ENCODE assay signal across 16 cellular contexts in the genomic region with DNA sequence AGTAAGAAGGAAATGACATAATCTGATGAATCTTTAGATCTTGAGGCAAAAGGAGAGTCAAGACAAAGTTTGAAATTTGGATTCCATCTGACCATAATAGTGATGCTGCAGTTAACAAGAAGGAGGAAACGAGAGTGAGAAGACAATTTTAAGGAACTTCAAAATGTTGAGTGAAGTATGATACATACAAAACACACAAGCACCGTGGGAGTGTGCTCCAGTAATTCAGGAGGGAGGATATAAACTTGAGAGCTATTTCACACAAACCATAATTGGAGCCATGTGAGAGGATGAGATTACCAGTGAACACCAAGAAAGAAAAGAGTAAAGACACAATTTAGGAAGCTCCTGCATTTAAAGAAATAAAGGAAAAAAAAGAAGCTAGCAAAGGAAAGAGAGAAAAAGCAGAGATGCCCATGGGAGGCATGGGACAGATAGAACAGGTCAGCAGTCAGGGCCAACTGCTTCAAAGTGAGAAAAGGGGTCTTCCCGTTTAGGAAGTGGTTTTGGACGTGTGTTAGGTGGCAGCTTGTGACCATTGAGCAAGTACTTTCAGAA.
DNase-seq lines count a peak whose midpoint lies in the region; ATAC-seq lines count a peak whose summit lies in the region.
"Had no signal": no experiment of that assay in that cellular context is flagged by ENCODE, and none has a peak within 500 bp of the region (broad histone marks: within the 10 kb centered on the region; RNA-seq: fewer than 3 reads in every experiment).

No MANE protein-coding gene starts in this region.

- no peak overlapping the region for H3K27ac ChIP-seq in neuronal stem cell (replicated peaks; ENCODE audit: low read length)
- H3K27ac ChIP-seq: C4-2B, esophagus muscularis mucosa, right lobe of liver, SJCRH30 had no signal

- no peak overlapping the region for H2AFZ ChIP-seq in neuronal stem cell (ENCODE audit: low read length)

- H2BK120ac ChIP-seq in neuronal stem cell (ENCODE audit: low read depth, low read length), result no peak overlapping the region

- H4K8ac ChIP-seq in neuronal stem cell (ENCODE audit: low read depth, low read length), result no peak overlapping the region

- no peak overlapping the region for H2BK12ac ChIP-seq in neuronal stem cell (ENCODE audit: low read length)

- DNase-seq in fibroblast of peridontal ligament (ENCODE audit: extremely low read depth), result peak; percentile 46
- no peak for DNase-seq in neuronal stem cell (ENCODE audit: low spot score)
- no peak for DNase-seq in RKO (ENCODE audit: low spot score)
- DNase-seq in DMS 273 (lab: John Stamatoyannopoulos, UW; ENCODE audit: unreplicated experiment), result no peak
- DNase-seq: activated CD4-positive, alpha-beta T cell treated with anti-CD3 and anti-CD28 coated beads for 36 hours; activated effector memory CD4-positive, alpha-beta T cell treated with Interleukin-2 at 50 U/mL for 16 hours; H7; NCI-H446 treated with DMSO at 0.1 percent for 48 hours; right lobe of liver; SJCRH30 had no signal

- no peaks in the 10 kb centered on the region for H3K36me3 ChIP-seq in neuronal stem cell (replicated peaks in 1 of 2; ENCODE audit: control insufficient read depth in 2 of 2, insufficient read depth in 2 of 2, low read length in 2 of 2)
- H3K36me3 ChIP-seq: esophagus muscularis mucosa, right lobe of liver, SJCRH30 had no signal

- no peak overlapping the region for H2BK15ac ChIP-seq in neuronal stem cell (ENCODE audit: low read length)

- H3K23ac ChIP-seq in neuronal stem cell (ENCODE audit: low read depth, low read length, poor library complexity), result no peak overlapping the region

- ATAC-seq in GM18868 (IDR thresholded peaks at IDR 0.05; ENCODE audit: unreplicated experiment) (peak; percentile 88), HG02571 (IDR thresholded peaks at IDR 0.05; ENCODE audit: unreplicated experiment) (peak; percentile 61), HG03521 (IDR thresholded peaks at IDR 0.05; ENCODE audit: unreplicated experiment) (peak; percentile 66), HG02678 (IDR thresholded peaks at IDR 0.05; ENCODE audit: unreplicated experiment) (no peak)
- ATAC-seq: activated CD4-positive, alpha-beta T cell treated with anti-CD3 and anti-CD28 coated beads for 36 hours had no signal

- no peak overlapping the region for H3K14ac ChIP-seq in neuronal stem cell (ENCODE audit: low read length)

- H3K79me1 ChIP-seq in neuronal stem cell (ENCODE audit: low read depth, low read length), result no peaks in the 10 kb centered on the region

- no peak overlapping the region for H3K9ac ChIP-seq in neuronal stem cell (ENCODE audit: low read depth, low read length, poor library complexity)

- no CpG with 5 or more reads among the region's 4 CpGs for WGBS in neuronal stem cell (ENCODE audit: extremely low coverage in 2 of 2, insufficient read length in 2 of 2, insufficient replicate concordance in 1 of 2), 2 donors

- no peak overlapping the region for H3K4me3 ChIP-seq in neuronal stem cell (ENCODE audit: low read length in 2 of 2)
- H3K4me3 ChIP-seq: esophagus muscularis mucosa, right lobe of liver, SJCRH30 had no signal

- no peaks in the 10 kb centered on the region for H3K4me1 ChIP-seq in neuronal stem cell (ENCODE audit: control insufficient read depth in 2 of 2, insufficient read depth in 1 of 2, low read depth in 1 of 2, low read length in 2 of 2)
- H3K4me1 ChIP-seq: esophagus muscularis mucosa, right lobe of liver, SJCRH30 had no signal

- no peak overlapping the region for H3K18ac ChIP-seq in neuronal stem cell (ENCODE audit: low read length)

- H4K91ac ChIP-seq in neuronal stem cell (ENCODE audit: low read depth, low read length, poor library complexity), result no peak overlapping the region

- H3K9me3 ChIP-seq in neuronal stem cell (replicated peaks in 1 of 2; ENCODE audit: control insufficient read depth in 2 of 2, insufficient read depth in 1 of 2, low read depth in 1 of 2, low read length in 2 of 2), result no peaks in the 10 kb centered on the region
- H3K9me3 ChIP-seq: esophagus muscularis mucosa, right lobe of liver, SJCRH30 had no signal

- no peak overlapping the region for H3K4ac ChIP-seq in neuronal stem cell (ENCODE audit: low read length)

- no peak overlapping the region for H3K4me2 ChIP-seq in neuronal stem cell (ENCODE audit: insufficient read depth, low read length, poor library complexity, severe bottlenecking)

- no peak overlapping the region for H2AK5ac ChIP-seq in neuronal stem cell (ENCODE audit: low read depth, low read length)

- H2BK5ac ChIP-seq in neuronal stem cell (ENCODE audit: low read length), result no peak overlapping the region

- H3K27me3 ChIP-seq in neuronal stem cell (ENCODE audit: control insufficient read depth in 3 of 3, insufficient read depth in 3 of 3, low read depth in 1 of 3, low read length in 3 of 3), result peaks cover 0 to 10% (median 0%) of the 10 kb centered on the region in 3 experiments
- H3K27me3 ChIP-seq: esophagus muscularis mucosa, right lobe of liver, SJCRH30 had no signal
